Comparison of ENCODE assay signal across 21 cellular contexts in the genomic region with DNA sequence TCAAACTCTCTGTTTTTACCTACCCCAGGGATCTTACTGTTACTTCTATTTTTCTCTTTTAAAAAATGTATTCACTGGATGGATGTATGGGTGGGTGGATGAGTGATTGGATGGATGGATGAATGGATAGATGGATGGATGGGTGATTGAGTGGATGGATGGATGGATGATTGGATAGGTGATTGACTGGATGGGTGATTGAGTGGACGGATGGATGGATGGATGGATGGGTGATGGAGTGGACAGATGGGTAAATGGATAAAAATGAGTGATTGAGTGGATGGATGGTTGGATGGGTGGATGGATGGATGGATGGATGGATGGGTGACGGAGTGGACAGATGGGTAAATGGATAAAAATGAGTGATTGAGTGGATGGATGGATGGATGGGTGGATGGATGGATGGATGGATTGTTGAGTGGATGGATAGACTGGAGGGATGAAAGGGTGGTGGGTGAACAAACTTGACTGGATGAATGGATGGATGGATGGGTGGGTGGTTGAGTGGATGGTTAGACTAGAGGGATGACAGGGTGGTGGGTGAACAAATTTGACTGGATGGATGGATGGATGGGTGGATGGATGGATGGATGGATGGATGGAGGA.
DNase-seq lines count a peak whose midpoint lies in the region; ATAC-seq, FAIRE-seq and TF ChIP-seq lines count a peak whose summit lies in the region.
"Had no signal": no experiment of that assay in that cellular context is flagged by ENCODE, and none has a peak within 500 bp of the region (broad histone marks: within the 10 kb centered on the region; RNA-seq: fewer than 3 reads in every experiment).

No MANE protein-coding gene starts in this region.

- H3K9me3 ChIP-seq in HCT116 (ENCODE audit: control insufficient read depth in 1 of 2, insufficient read depth in 1 of 2, low read depth in 1 of 2, low read length in 2 of 2) (no peaks in the 10 kb centered on the region), K562 (replicated peaks; ENCODE audit: control insufficient read depth, insufficient read depth, low read depth, low read length) (no peaks in the 10 kb centered on the region), neural progenitor cell (ENCODE audit: low read depth) (no peaks in the 10 kb centered on the region)
- H3K9me3 ChIP-seq: BE2C had no signal

- TF ChIP-seq POLR2A in HCT116 (IDR thresholded peaks at IDR 0.05; ENCODE audit: borderline replicate concordance, extremely low read depth, insufficient read depth, insufficient read length) (no peak), K562 (conservative IDR thresholded peaks at IDR 0.05) (no peak)

- ATAC-seq in HCT116 (no peak), K562 (no peak), GM21526 (IDR thresholded peaks at IDR 0.05; ENCODE audit: low FRiP score, unreplicated experiment) (no peak), HG03571 (IDR thresholded peaks at IDR 0.05; ENCODE audit: unreplicated experiment) (no peak)

- TF ChIP-seq RAD21 in HCT116 (IDR thresholded peaks at IDR 0.05; ENCODE audit: low read depth) (no peak), K562 (CRISPR knock-in tag; conservative IDR thresholded peaks at IDR 0.05 in 1 of 2, IDR thresholded peaks at IDR 0.05 in 1 of 2) (no peak)

- peaks cover 7 to 14% of the 10 kb centered on the region in 2 experiments for H3K4me1 ChIP-seq in HCT116 (ENCODE audit: control insufficient read depth in 1 of 2, insufficient read depth in 2 of 2, low read length in 2 of 2)
- H3K4me1 ChIP-seq in K562 (replicated peaks in 1 of 2; ENCODE audit: control insufficient read depth in 2 of 2, insufficient read depth in 2 of 2, low read length in 2 of 2) = peaks cover 0 to 5% of the 10 kb centered on the region in 2 experiments; a peak in 3 of 5 replicates
- no peaks in the 10 kb centered on the region for H3K4me1 ChIP-seq in neural progenitor cell
- H3K4me1 ChIP-seq: BE2C had no signal

- H3K4me3 Mint-ChIP-seq in neural progenitor cell = no peak overlapping the region
- H3K4me3 Mint-ChIP-seq: CD4-positive, CD25-positive, alpha-beta regulatory T cell; H9 had no signal

- 0% methylated on average over 2 of the region's 2 CpGs for WGBS in K562 (ENCODE audit: insufficient coverage, low coverage, missing lambda C conversion rate)

- H3K79me2 ChIP-seq in HCT116 (ENCODE audit: insufficient read depth, low read length) (no peaks in the 10 kb centered on the region), K562 (ENCODE audit: control insufficient read depth, insufficient read depth, low read length) (no peaks in the 10 kb centered on the region), neural progenitor cell (ENCODE audit: low read depth) (no peaks in the 10 kb centered on the region)

- H3K4me1 Mint-ChIP-seq in neural progenitor cell = peaks cover 16% of the 10 kb centered on the region
- H3K4me1 Mint-ChIP-seq: CD8-positive, alpha-beta memory T cell; H9 had no signal

- no peak for FAIRE-seq in K562 (lab: Jason Lieb, UNC)
- FAIRE-seq: D721Med, G401.6, GM12891, GM18507, HTR-8/SVneo had no signal

- in situ Hi-C loops in K562 (cut with MboI) = no loop called here

- H3K9me3 Mint-ChIP-seq in neural progenitor cell = peaks cover 2% of the 10 kb centered on the region
- H3K9me3 Mint-ChIP-seq: CD8-positive, alpha-beta memory T cell; H9 had no signal

- no peaks in the 10 kb centered on the region for H4K20me1 ChIP-seq in HCT116 (ENCODE audit: insufficient read depth)
- no peaks in the 10 kb centered on the region for H4K20me1 ChIP-seq in K562 (replicated peaks; ENCODE audit: control insufficient read depth, insufficient read depth, low read length)
- no peaks in the 10 kb centered on the region for H4K20me1 ChIP-seq in neural progenitor cell (ENCODE audit: low read depth)

- H3K36me3 Mint-ChIP-seq in neural progenitor cell = peaks cover 3% of the 10 kb centered on the region
- H3K36me3 Mint-ChIP-seq: CD4-positive, CD25-positive, alpha-beta regulatory T cell; CD8-positive, alpha-beta memory T cell had no signal

- no peaks in the 10 kb centered on the region for H3K9me2 ChIP-seq in HCT116 (ENCODE audit: insufficient read depth)

- no peaks in the 10 kb centered on the region for H3F3A ChIP-seq in neural progenitor cell (ENCODE audit: low read depth)

- DNase-seq in HCT116 (ENCODE audit: low read depth, low spot score) (no peak), K562 (ENCODE audit: extremely low read depth in 1 of 4, low spot score in 3 of 4) (no peak), neural progenitor cell (ENCODE audit: low spot score) (no peak), inferior parietal cortex (ENCODE audit: extremely low spot score) (no peak)
- DNase-seq: ACHN; BE2C; C1 segment of cervical spinal cord; CD4-positive, CD25-positive, alpha-beta regulatory T cell; CD8-positive, alpha-beta memory T cell; COR-L47; GOT3; H9; IMR-90; KBM-7 had no signal

- H3K27ac Mint-ChIP-seq in neural progenitor cell = peak overlapping the region; percentile 7
- H3K27ac Mint-ChIP-seq: CD4-positive, CD25-positive, alpha-beta regulatory T cell; H9 had no signal

- H3K9ac ChIP-seq in HCT116 (ENCODE audit: low read length) = 0 out of 2 replicates have a peak overlapping the region, but pooled peaks have one; percentile 11
- H3K9ac ChIP-seq in K562 (ENCODE audit: insufficient read depth in 1 of 2, low read depth in 2 of 2, low read length in 2 of 2) = no peak overlapping the region
- H3K9ac ChIP-seq in neural progenitor cell = no peak overlapping the region

- peak overlapping the region; percentile 54 for H2AFZ ChIP-seq in HCT116 (ENCODE audit: low read depth, low read length, poor library complexity, severe bottlenecking)
- no peak overlapping the region for H2AFZ ChIP-seq in K562 (ENCODE audit: low read depth, low read length)
- no peak overlapping the region for H2AFZ ChIP-seq in neural progenitor cell (replicated peaks)

- H3K27me3 ChIP-seq in HCT116 (ENCODE audit: insufficient read depth, low read length) (no peaks in the 10 kb centered on the region), K562 (ENCODE audit: control insufficient read depth in 2 of 2, insufficient read depth in 2 of 2, low read length in 2 of 2) (peaks cover 5 to 35% of the 10 kb centered on the region in 2 experiments; a peak in 4 of 5 replicates), neural progenitor cell (no peaks in the 10 kb centered on the region)
- H3K27me3 ChIP-seq: BE2C had no signal

- TF ChIP-seq EP300 in K562 (IDR thresholded peaks at IDR 0.05; ENCODE audit: low read length) = no peak

- CTCF ChIA-PET in HCT116 (lab: Charles Lee) = no interaction called here
- CTCF ChIA-PET in K562 (lab: Yijun Ruan, JAX; ENCODE audit: low intra/inter-chr PET ratio) = no interaction called here

- H3K4me2 ChIP-seq in HCT116 (ENCODE audit: low read length) (peak overlapping the region; percentile 59), K562 (ENCODE audit: insufficient read depth, low read length) (no peak overlapping the region), neural progenitor cell (no peak overlapping the region)

- BruUV-seq in HCT116 (replicated peaks; lab: Mats Ljungman, UMichigan) (no TSS peak), K562 (replicated peaks; lab: Mats Ljungman, UMichigan) (no TSS peak)

- RAD21 ChIA-PET in HCT116 (lab: Charles Lee; ENCODE audit: low non-redundant PET in 1 of 2, low total read pairs in 2 of 2, uncharacterized antibody in 2 of 2, unreplicated experiment in 2 of 2) = no interaction called here

- intact Hi-C loops in HCT116 (cut with micrococcal nuclease) = no loop called here
- intact Hi-C loops in K562 (cut with micrococcal nuclease) = no loop called here

- no peak for TF ChIP-seq CTCF in HCT116 (IDR thresholded peaks at IDR 0.05 in 2 of 3, conservative IDR thresholded peaks at IDR 0.05 in 1 of 3; ENCODE audit: borderline replicate concordance in 1 of 3, insufficient read depth in 1 of 3, low read depth in 2 of 3, low read length in 2 of 3)
- TF ChIP-seq CTCF in K562 (IDR thresholded peaks at IDR 0.05 in 2 of 3, conservative IDR thresholded peaks at IDR 0.05 in 1 of 3; ENCODE audit: insufficient read depth in 2 of 3, low read depth in 1 of 3, low read length in 3 of 3) = no peak
- no peak for TF ChIP-seq CTCF in neural progenitor cell (IDR thresholded peaks at IDR 0.05)

- no peak overlapping the region for H3K27ac ChIP-seq in HCT116 (ENCODE audit: low read depth, low read length)
- no peak overlapping the region for H3K27ac ChIP-seq in K562 (ENCODE audit: extremely low read depth, low read depth, low read length)
- no peak overlapping the region for H3K27ac ChIP-seq in neural progenitor cell

- peaks cover 18% of the 10 kb centered on the region for H3K27me3 Mint-ChIP-seq in neural progenitor cell (ENCODE audit: insufficient read depth, low read depth)

- no peaks in the 10 kb centered on the region for H3K36me3 ChIP-seq in HCT116 (ENCODE audit: control insufficient read depth in 1 of 2, insufficient read depth in 2 of 2, low read length in 2 of 2)
- H3K36me3 ChIP-seq in K562 (ENCODE audit: control insufficient read depth, insufficient read depth, low read length) = no peaks in the 10 kb centered on the region
- no peaks in the 10 kb centered on the region for H3K36me3 ChIP-seq in neural progenitor cell
- H3K36me3 ChIP-seq: BE2C had no signal

- no peaks in the 10 kb centered on the region for H3K9me1 ChIP-seq in K562 (ENCODE audit: control insufficient read depth, insufficient read depth, low read length)

- H3K4me3 ChIP-seq in HCT116 (replicated peaks in 1 of 2; ENCODE audit: low read depth in 1 of 2, low read length in 2 of 2) (no peak overlapping the region), K562 (no peak overlapping the region), neural progenitor cell (no peak overlapping the region)

- POLR2A ChIA-PET in HCT116 (lab: Charles Lee) = no interaction called here
- POLR2A ChIA-PET in K562 (lab: Yijun Ruan, JAX) = interaction anchor here (0.6 kb wide), 1 partner anchor 243 kb away, joined by 3 read pairs; no protein-coding TSS in a partner anchor

TF ChIP-seq in HCT116, 20 proteins besides CTCF, POLR2A, EP300 and RAD21 (continues in another document):
- TF ChIP-seq EZH2phosphoT487 (IDR thresholded peaks at IDR 0.05; ENCODE audit: borderline replicate concordance) = no peak
- no peak for TF ChIP-seq JUND (IDR thresholded peaks at IDR 0.05)
- no peak for TF ChIP-seq TCF7L2 (IDR thresholded peaks at IDR 0.05; ENCODE audit: borderline replicate concordance, extremely low read depth, insufficient read depth, insufficient read length)
- TF ChIP-seq ZNF274 (IDR thresholded peaks at IDR 0.05; ENCODE audit: low read depth, low read length) = no peak
- TF ChIP-seq SIN3A (IDR thresholded peaks at IDR 0.05; ENCODE audit: low read depth) = no peak
- TF ChIP-seq POLR2AphosphoS5 (IDR thresholded peaks at IDR 0.05; ENCODE audit: low read depth, low read length) = no peak

TF ChIP-seq in K562, 482 proteins besides CTCF, POLR2A, EP300 and RAD21 (continues in another document):
- TF ChIP-seq TCF3 (CRISPR knock-in tag; IDR thresholded peaks at IDR 0.05) (no peak), ZFPM2 (CRISPR knock-in tag; IDR thresholded peaks at IDR 0.05) (no peak), HDAC8 (tag; IDR thresholded peaks at IDR 0.05) (no peak), DDX20 (tag; IDR thresholded peaks at IDR 0.05; ENCODE audit: low read depth) (no peak), POU5F1 (IDR thresholded peaks at IDR 0.05; ENCODE audit: borderline replicate concordance, low read depth, low read length, partially characterized antibody) (no peak)
